ENCODE assay signal across 1 cellular context in genomic region chr9:132756214-132756799, GRCh38.
TF ChIP-seq lines count a peak whose summit lies in the region.

No MANE protein-coding gene starts in this region.

TF ChIP-seq in GM23338, 12 proteins besides CTCF, POLR2A, EP300 and RAD21 (continued from another document):
- TF ChIP-seq, protein P1, sequence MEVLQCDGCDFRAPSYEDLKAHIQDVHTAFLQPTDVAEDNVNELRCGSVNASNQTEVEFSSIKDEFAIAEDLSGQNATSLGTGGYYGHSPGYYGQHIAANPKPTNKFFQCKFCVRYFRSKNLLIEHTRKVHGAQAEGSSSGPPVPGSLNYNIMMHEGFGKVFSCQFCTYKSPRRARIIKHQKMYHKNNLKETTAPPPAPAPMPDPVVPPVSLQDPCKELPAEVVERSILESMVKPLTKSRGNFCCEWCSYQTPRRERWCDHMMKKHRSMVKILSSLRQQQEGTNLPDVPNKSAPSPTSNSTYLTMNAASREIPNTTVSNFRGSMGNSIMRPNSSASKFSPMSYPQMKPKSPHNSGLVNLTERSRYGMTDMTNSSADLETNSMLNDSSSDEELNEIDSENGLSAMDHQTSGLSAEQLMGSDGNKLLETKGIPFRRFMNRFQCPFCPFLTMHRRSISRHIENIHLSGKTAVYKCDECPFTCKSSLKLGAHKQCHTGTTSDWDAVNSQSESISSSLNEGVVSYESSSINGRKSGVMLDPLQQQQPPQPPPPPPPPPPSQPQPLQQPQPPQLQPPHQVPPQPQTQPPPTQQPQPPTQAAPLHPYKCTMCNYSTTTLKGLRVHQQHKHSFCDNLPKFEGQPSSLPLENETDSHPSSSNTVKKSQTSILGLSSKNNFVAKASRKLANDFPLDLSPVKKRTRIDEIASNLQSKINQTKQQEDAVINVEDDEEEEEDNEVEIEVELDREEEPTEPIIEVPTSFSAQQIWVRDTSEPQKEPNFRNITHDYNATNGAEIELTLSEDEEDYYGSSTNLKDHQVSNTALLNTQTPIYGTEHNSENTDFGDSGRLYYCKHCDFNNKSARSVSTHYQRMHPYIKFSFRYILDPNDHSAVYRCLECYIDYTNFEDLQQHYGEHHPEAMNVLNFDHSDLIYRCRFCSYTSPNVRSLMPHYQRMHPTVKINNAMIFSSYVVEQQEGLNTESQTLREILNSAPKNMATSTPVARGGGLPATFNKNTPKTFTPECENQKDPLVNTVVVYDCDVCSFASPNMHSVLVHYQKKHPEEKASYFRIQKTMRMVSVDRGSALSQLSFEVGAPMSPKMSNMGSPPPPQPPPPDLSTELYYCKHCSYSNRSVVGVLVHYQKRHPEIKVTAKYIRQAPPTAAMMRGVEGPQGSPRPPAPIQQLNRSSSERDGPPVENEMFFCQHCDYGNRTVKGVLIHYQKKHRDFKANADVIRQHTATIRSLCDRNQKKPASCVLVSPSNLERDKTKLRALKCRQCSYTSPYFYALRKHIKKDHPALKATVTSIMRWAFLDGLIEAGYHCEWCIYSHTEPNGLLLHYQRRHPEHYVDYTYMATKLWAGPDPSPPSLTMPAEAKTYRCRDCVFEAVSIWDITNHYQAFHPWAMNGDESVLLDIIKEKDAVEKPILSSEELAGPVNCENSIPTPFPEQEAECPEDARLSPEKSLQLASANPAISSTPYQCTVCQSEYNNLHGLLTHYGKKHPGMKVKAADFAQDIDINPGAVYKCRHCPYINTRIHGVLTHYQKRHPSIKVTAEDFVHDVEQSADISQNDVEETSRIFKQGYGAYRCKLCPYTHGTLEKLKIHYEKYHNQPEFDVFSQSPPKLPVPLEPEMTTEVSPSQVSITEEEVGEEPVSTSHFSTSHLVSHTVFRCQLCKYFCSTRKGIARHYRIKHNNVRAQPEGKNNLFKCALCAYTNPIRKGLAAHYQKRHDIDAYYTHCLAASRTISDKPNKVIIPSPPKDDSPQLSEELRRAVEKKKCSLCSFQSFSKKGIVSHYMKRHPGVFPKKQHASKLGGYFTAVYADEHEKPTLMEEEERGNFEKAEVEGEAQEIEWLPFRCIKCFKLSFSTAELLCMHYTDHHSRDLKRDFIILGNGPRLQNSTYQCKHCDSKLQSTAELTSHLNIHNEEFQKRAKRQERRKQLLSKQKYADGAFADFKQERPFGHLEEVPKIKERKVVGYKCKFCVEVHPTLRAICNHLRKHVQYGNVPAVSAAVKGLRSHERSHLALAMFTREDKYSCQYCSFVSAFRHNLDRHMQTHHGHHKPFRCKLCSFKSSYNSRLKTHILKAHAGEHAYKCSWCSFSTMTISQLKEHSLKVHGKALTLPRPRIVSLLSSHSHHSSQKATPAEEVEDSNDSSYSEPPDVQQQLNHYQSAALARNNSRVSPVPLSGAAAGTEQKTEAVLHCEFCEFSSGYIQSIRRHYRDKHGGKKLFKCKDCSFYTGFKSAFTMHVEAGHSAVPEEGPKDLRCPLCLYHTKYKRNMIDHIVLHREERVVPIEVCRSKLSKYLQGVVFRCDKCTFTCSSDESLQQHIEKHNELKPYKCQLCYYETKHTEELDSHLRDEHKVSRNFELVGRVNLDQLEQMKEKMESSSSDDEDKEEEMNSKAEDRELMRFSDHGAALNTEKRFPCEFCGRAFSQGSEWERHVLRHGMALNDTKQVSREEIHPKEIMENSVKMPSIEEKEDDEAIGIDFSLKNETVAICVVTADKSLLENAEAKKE (CRISPR knock-in tag; IDR thresholded peaks at IDR 0.05): no peak
- no peak for TF ChIP-seq CREB1 (CRISPR knock-in tag; IDR thresholded peaks at IDR 0.05; ENCODE audit: low read depth)
- TF ChIP-seq NANOG (IDR thresholded peaks at IDR 0.05; ENCODE audit: borderline replicate concordance): no peak
- TF ChIP-seq, protein P2, sequence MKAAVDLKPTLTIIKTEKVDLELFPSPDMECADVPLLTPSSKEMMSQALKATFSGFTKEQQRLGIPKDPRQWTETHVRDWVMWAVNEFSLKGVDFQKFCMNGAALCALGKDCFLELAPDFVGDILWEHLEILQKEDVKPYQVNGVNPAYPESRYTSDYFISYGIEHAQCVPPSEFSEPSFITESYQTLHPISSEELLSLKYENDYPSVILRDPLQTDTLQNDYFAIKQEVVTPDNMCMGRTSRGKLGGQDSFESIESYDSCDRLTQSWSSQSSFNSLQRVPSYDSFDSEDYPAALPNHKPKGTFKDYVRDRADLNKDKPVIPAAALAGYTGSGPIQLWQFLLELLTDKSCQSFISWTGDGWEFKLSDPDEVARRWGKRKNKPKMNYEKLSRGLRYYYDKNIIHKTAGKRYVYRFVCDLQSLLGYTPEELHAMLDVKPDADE (IDR thresholded peaks at IDR 0.05): no peak
- TF ChIP-seq ZNF114 (CRISPR knock-in tag; IDR thresholded peaks at IDR 0.05): no peak
- no peak for TF ChIP-seq EZH2phosphoT487 (IDR thresholded peaks at IDR 0.05; ENCODE audit: unreplicated experiment)
- no peak for TF ChIP-seq ZNF331 (CRISPR knock-in tag; IDR thresholded peaks at IDR 0.05; ENCODE audit: low read depth)
- TF ChIP-seq REST (IDR thresholded peaks at IDR 0.05; ENCODE audit: unreplicated experiment): no peak
TF ChIP-seq in GM23338: peak in this region for 0.
